Comparison of ENCODE assay signal across 1 cellular context in the genomic region with DNA sequence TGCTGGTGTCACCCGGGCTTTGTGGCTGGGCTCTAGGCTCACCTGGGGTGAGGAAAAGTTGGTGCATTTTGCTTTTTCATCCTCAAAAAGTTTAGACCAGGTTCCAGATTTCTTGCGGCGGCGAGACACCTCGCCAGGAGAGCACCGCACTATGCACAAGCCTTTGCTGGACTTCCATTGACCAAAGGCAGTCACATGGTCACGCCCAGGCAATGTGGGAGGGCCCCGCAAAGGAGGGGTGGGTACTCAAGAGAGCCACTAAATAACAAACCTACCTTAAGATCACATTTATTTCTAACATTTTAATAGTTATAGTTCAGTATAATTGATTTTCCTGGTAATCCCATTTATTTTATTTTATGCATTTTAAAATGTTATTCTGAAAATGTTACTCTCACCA.
TF ChIP-seq lines count a peak whose summit lies in the region.

No MANE protein-coding gene starts in this region.

TF ChIP-seq in HepG2, 621 proteins besides CTCF, POLR2A, EP300 and RAD21:
- TF ChIP-seq, protein P1, sequence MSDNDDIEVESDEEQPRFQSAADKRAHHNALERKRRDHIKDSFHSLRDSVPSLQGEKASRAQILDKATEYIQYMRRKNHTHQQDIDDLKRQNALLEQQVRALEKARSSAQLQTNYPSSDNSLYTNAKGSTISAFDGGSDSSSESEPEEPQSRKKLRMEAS (IDR thresholded peaks at IDR 0.05) = 0 out of 2 replicates have a peak, but pooled peaks have one; percentile 0
- TF ChIP-seq, protein P2, sequence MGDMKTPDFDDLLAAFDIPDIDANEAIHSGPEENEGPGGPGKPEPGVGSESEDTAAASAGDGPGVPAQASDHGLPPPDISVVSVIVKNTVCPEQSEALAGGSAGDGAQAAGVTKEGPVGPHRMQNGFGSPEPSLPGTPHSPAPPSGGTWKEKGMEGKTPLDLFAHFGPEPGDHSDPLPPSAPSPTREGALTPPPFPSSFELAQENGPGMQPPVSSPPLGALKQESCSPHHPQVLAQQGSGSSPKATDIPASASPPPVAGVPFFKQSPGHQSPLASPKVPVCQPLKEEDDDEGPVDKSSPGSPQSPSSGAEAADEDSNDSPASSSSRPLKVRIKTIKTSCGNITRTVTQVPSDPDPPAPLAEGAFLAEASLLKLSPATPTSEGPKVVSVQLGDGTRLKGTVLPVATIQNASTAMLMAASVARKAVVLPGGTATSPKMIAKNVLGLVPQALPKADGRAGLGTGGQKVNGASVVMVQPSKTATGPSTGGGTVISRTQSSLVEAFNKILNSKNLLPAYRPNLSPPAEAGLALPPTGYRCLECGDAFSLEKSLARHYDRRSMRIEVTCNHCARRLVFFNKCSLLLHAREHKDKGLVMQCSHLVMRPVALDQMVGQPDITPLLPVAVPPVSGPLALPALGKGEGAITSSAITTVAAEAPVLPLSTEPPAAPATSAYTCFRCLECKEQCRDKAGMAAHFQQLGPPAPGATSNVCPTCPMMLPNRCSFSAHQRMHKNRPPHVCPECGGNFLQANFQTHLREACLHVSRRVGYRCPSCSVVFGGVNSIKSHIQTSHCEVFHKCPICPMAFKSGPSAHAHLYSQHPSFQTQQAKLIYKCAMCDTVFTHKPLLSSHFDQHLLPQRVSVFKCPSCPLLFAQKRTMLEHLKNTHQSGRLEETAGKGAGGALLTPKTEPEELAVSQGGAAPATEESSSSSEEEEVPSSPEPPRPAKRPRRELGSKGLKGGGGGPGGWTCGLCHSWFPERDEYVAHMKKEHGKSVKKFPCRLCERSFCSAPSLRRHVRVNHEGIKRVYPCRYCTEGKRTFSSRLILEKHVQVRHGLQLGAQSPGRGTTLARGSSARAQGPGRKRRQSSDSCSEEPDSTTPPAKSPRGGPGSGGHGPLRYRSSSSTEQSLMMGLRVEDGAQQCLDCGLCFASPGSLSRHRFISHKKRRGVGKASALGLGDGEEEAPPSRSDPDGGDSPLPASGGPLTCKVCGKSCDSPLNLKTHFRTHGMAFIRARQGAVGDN (CRISPR knock-in tag; IDR thresholded peaks at IDR 0.05) = 0 out of 2 replicates have a peak, but pooled peaks have one; percentile 15
- no peak for TF ChIP-seq EEA1 (CRISPR knock-in tag; IDR thresholded peaks at IDR 0.05; ENCODE audit: borderline replicate concordance)
- 0 out of 2 replicates have a peak, but pooled peaks have one; percentile 37 for TF ChIP-seq REL (CRISPR knock-in tag; conservative IDR thresholded peaks at IDR 0.05)
- 0 out of 2 replicates have a peak, but pooled peaks have one; percentile 38 for TF ChIP-seq ZC3H13 (CRISPR knock-in tag; IDR thresholded peaks at IDR 0.05)
